In genomic region chr6:35183935-35184334, GRCh38 we compare ENCODE assay signal across 1 cellular context.
TF ChIP-seq lines count a peak whose summit lies in the region.

No MANE protein-coding gene starts in this region.

TF ChIP-seq in K562, 482 proteins besides CTCF, POLR2A, EP300 and RAD21 (continues in another document):
- TF ChIP-seq DPF2 (IDR thresholded peaks at IDR 0.05) (peak; percentile 70), HES1 (IDR thresholded peaks at IDR 0.05; ENCODE audit: low read depth) (0 out of 2 replicates have a peak, but pooled peaks have one; percentile 23), TRIM24 (IDR thresholded peaks at IDR 0.05) (peak; percentile 63 to 76), MIER1 (IDR thresholded peaks at IDR 0.05; ENCODE audit: low read depth) (no peak), ZFP36 (IDR thresholded peaks at IDR 0.05; ENCODE audit: low read depth, low read length, partially characterized antibody) (no peak), MAZ (CRISPR knock-in tag; conservative IDR thresholded peaks at IDR 0.05 in 1 of 2, IDR thresholded peaks at IDR 0.05 in 1 of 2) (no peak), MTF1 (CRISPR knock-in tag; IDR thresholded peaks at IDR 0.05; ENCODE audit: borderline replicate concordance) (no peak), SMARCA5 (IDR thresholded peaks at IDR 0.05) (peak; percentile 31; the same call in 1 of the 2 replicates), IRF9 (tag; IDR thresholded peaks at IDR 0.05) (0 out of 2 replicates have a peak, but pooled peaks have one; percentile 48), RREB1 (CRISPR knock-in tag; IDR thresholded peaks at IDR 0.05) (no peak), GTF2E2 (tag; IDR thresholded peaks at IDR 0.05) (no peak), FOXM1 (IDR thresholded peaks at IDR 0.05; ENCODE audit: low read depth) (peak; percentile 73; the same call in 1 of the 2 replicates), FOXM1 (CRISPR knock-in tag; IDR thresholded peaks at IDR 0.05; ENCODE audit: low read depth) (no peak), RFX7 (CRISPR knock-in tag; IDR thresholded peaks at IDR 0.05) (no peak), RBM39 (optimal IDR thresholded peaks at IDR 0.05; ENCODE audit: low read depth, low read length) (no peak), MTA1 (IDR thresholded peaks at IDR 0.05; ENCODE audit: borderline replicate concordance) (no peak), XRCC5 (IDR thresholded peaks at IDR 0.05; ENCODE audit: low read depth, low read length) (no peak), PCBP1 (IDR thresholded peaks at IDR 0.05; ENCODE audit: low read depth, low read length, poor library complexity, severe bottlenecking) (no peak), BRD4 (IDR thresholded peaks at IDR 0.05) (no peak), ZBED1 (IDR thresholded peaks at IDR 0.05) (no peak), ZNF121 (CRISPR knock-in tag; conservative IDR thresholded peaks at IDR 0.05) (no peak), KLF6 (CRISPR knock-in tag; IDR thresholded peaks at IDR 0.05; ENCODE audit: borderline replicate concordance) (no peak), ESRRA (IDR thresholded peaks at IDR 0.05; ENCODE audit: borderline replicate concordance, low read depth) (peak; percentile 47; the same call in 1 of the 2 replicates), RERE (CRISPR knock-in tag; IDR thresholded peaks at IDR 0.05; ENCODE audit: borderline replicate concordance) (no peak), ZBTB1 (CRISPR knock-in tag; IDR thresholded peaks at IDR 0.05; ENCODE audit: borderline replicate concordance, low read depth) (no peak), ADNP (tag; IDR thresholded peaks at IDR 0.05) (peak; percentile 92), CBFA2T3 (IDR thresholded peaks at IDR 0.05) (peak; percentile 90), GATAD2B (IDR thresholded peaks at IDR 0.05; ENCODE audit: borderline replicate concordance) (no peak), SOX6 (IDR thresholded peaks at IDR 0.05) (peak; percentile 71), FOXA1 (IDR thresholded peaks at IDR 0.05; ENCODE audit: borderline replicate concordance) (0 out of 2 replicates have a peak, but pooled peaks have one; percentile 28), STAT5A (IDR thresholded peaks at IDR 0.05; ENCODE audit: borderline replicate concordance, low read length) (peak; percentile 66; the same call in 1 of the 2 replicates), FOXA3 (CRISPR knock-in tag; conservative IDR thresholded peaks at IDR 0.05 in 1 of 2, IDR thresholded peaks at IDR 0.05 in 1 of 2) (peak; percentile 55 to 82), ZMIZ1 (IDR thresholded peaks at IDR 0.05; ENCODE audit: low read depth in 2 of 2, low read length in 2 of 2) (no peak), CAMTA2 (CRISPR knock-in tag; conservative IDR thresholded peaks at IDR 0.05) (no peak), PRPF4 (IDR thresholded peaks at IDR 0.05; ENCODE audit: insufficient read depth, low read depth, low read length, poor library complexity, severe bottlenecking) (no peak), ZBTB9 (CRISPR knock-in tag; IDR thresholded peaks at IDR 0.05) (no peak), RBM25 (IDR thresholded peaks at IDR 0.05; ENCODE audit: low read depth, low read length, severe bottlenecking) (peak; percentile 97), FOSL1 (tag; conservative IDR thresholded peaks at IDR 0.05) (no peak), ZNF23 (CRISPR knock-in tag; IDR thresholded peaks at IDR 0.05) (no peak), ARID3B (CRISPR knock-in tag; IDR thresholded peaks at IDR 0.05; ENCODE audit: borderline replicate concordance) (no peak), NBN (IDR thresholded peaks at IDR 0.05; ENCODE audit: low read depth) (no peak), TEAD2 (tag; IDR thresholded peaks at IDR 0.05) (no peak), BMI1 (IDR thresholded peaks at IDR 0.05; ENCODE audit: low read length) (no peak), NFIC (IDR thresholded peaks at IDR 0.05) (0 out of 2 replicates have a peak, but pooled peaks have one; percentile 34), NCOR1 (IDR thresholded peaks at IDR 0.05) (peak; percentile 73), GABPA (tag; conservative IDR thresholded peaks at IDR 0.05; ENCODE audit: low read depth) (no peak), TEAD1 (CRISPR knock-in tag; IDR thresholded peaks at IDR 0.05) (no peak), ZNF830 (CRISPR knock-in tag; IDR thresholded peaks at IDR 0.05) (no peak), RCOR1 (IDR thresholded peaks at IDR 0.05; ENCODE audit: borderline replicate concordance in 1 of 2, low read depth in 2 of 2, low read length in 2 of 2) (peak in 1 of 2 experiments; percentile 84; a peak in 2 of 4 replicates), PML (IDR thresholded peaks at IDR 0.05; ENCODE audit: low read length) (peak; percentile 66; the same call in 1 of the 2 replicates), RHOXF2B (CRISPR knock-in tag; conservative IDR thresholded peaks at IDR 0.05) (no peak)
